ENCODE assay signal across 12 cellular contexts in the genomic region with DNA sequence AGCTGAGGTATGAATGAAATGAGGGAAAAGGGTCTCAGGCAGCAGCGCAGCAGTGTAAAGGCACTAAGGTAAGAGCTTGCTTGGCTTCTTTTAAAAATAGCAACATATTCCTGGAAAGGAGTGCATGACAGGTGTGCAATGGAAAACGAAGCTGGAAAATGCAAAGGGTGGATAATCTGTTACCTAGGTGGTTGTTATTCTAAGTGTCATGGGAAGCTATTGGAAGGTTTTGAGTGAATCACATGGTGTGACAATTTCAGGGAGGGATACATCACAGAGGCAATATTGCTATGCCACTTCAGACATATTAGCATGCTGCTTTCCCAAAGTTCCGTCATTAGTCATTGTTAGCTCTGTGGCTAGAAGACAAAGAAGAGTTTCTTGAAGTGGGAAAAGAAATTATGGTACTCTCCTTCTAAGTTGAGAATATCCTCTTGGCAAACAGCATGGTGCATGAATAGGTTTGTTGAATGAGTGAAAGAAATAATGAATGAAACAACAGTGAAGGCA. TPM values are rescaled to one million over a fixed set of nuclear protein-coding genes. Genes with fewer than 3 reads are reported as not detected.
DNase-seq lines count a peak whose midpoint lies in the region; ATAC-seq and TF ChIP-seq lines count a peak whose summit lies in the region.
"Had no signal": no experiment of that assay in that cellular context is flagged by ENCODE, and none has a peak within 500 bp of the region (broad histone marks: within the 10 kb centered on the region; RNA-seq: fewer than 3 reads in every experiment).

No MANE protein-coding gene starts in this region.

- intact Hi-C loops in HCT116 (cut with micrococcal nuclease): loop anchor here (1.0 to 10.0 kb wide), 6 partner anchors 127 to 733 kb away; no protein-coding TSS in a partner anchor

- POLR2A ChIA-PET in HCT116 (lab: Charles Lee): interaction anchor here (1.0 to 1.5 kb wide), 3 partner anchors 12 to 126 kb away, joined by 3 to 5 read pairs (median 3); no protein-coding TSS in a partner anchor

- H3K9me2 ChIP-seq in HCT116 (ENCODE audit: insufficient read depth): no peaks in the 10 kb centered on the region
- no peaks in the 10 kb centered on the region for H3K9me2 ChIP-seq in MM.1S (replicated peaks; ENCODE audit: insufficient read depth, low read length)

- no peaks in the 10 kb centered on the region for H3F3A ChIP-seq in MM.1S (ENCODE audit: insufficient read depth, low read length)
- H3F3A ChIP-seq in neural progenitor cell (ENCODE audit: low read depth): no peaks in the 10 kb centered on the region

- H3K9me3 Mint-ChIP-seq in neural progenitor cell: peaks cover 9% of the 10 kb centered on the region

- H3K9ac ChIP-seq in HCT116 (ENCODE audit: low read length) (no peak overlapping the region), MM.1S (ENCODE audit: low read length) (no peak overlapping the region), neural progenitor cell (no peak overlapping the region)

- RAD21 ChIA-PET in HCT116 (lab: Charles Lee; ENCODE audit: low non-redundant PET in 1 of 2, low total read pairs in 2 of 2, uncharacterized antibody in 2 of 2, unreplicated experiment in 2 of 2): interaction anchor here (1.1 to 2.0 kb wide), 5 partner anchors 127 to 732 kb away, joined by 3 to 16 read pairs (median 5); no protein-coding TSS in a partner anchor

- peak overlapping the region; percentile 73 for H2AFZ ChIP-seq in HCT116 (ENCODE audit: low read depth, low read length, poor library complexity, severe bottlenecking)
- peak overlapping the region; percentile 30; the same call in 1 of the 2 replicates for H2AFZ ChIP-seq in MM.1S (ENCODE audit: low read length)
- H2AFZ ChIP-seq in neural progenitor cell (replicated peaks): peak overlapping the region; percentile 29

- no peak overlapping the region for H3K4me3 Mint-ChIP-seq in neural progenitor cell
- H3K4me3 Mint-ChIP-seq: CD4-positive, alpha-beta memory T cell had no signal

- H3K36me3 ChIP-seq in HCT116 (ENCODE audit: control insufficient read depth in 1 of 2, insufficient read depth in 2 of 2, low read length in 2 of 2): no peaks in the 10 kb centered on the region
- no peaks in the 10 kb centered on the region for H3K36me3 ChIP-seq in MM.1S (replicated peaks; ENCODE audit: insufficient read depth, low read length)
- H3K36me3 ChIP-seq in neural progenitor cell: no peaks in the 10 kb centered on the region
- H3K36me3 ChIP-seq: HAP-1, SJCRH30 had no signal

- TF ChIP-seq POLR2A in HCT116 (IDR thresholded peaks at IDR 0.05; ENCODE audit: borderline replicate concordance, extremely low read depth, insufficient read depth, insufficient read length): no peak

- no peak for DNase-seq in HCT116 (ENCODE audit: low read depth, low spot score)
- DNase-seq in MM.1S: no peak
- peak in 8 of 61 donors; percentile 3 to 64 (median 16) for DNase-seq in caudate nucleus (lab: John Stamatoyannopoulos, UW)
- no peak for DNase-seq in neural progenitor cell (ENCODE audit: low spot score)
- no peak for DNase-seq in GM13976 (ENCODE audit: low spot score)
- no peak for DNase-seq in NCI-H1694 treated with DMSO at 0.1 percent for 48 hours (lab: John Stamatoyannopoulos, UW)
- DNase-seq: GOT3 had no signal

- H3K4me3 ChIP-seq in HCT116 (replicated peaks in 1 of 2; ENCODE audit: low read depth in 1 of 2, low read length in 2 of 2): no peak overlapping the region
- no peak overlapping the region for H3K4me3 ChIP-seq in MM.1S (ENCODE audit: low read length)
- H3K4me3 ChIP-seq in neural progenitor cell: no peak overlapping the region
- H3K4me3 ChIP-seq: HAP-1, SJCRH30 had no signal

- peaks cover 2% of the 10 kb centered on the region for H3K36me3 Mint-ChIP-seq in neural progenitor cell
- H3K36me3 Mint-ChIP-seq: CD4-positive, alpha-beta memory T cell had no signal

- in situ Hi-C loops in GM13976 (cut with MboI; ENCODE audit: low sequenced_read_pairs, unreplicated experiment): loop anchor here (10.0 kb wide), 1 partner anchor 131 kb away; no protein-coding TSS in a partner anchor

- H3K4me2 ChIP-seq in HCT116 (ENCODE audit: low read length): no peak overlapping the region
- H3K4me2 ChIP-seq in MM.1S (ENCODE audit: low read depth, low read length): no peak overlapping the region
- no peak overlapping the region for H3K4me2 ChIP-seq in neural progenitor cell

- H3K27ac Mint-ChIP-seq in neural progenitor cell: no peak overlapping the region

- peaks cover 3 to 7% of the 10 kb centered on the region in 2 experiments; a peak in 1 of 4 replicates for H3K9me3 ChIP-seq in HCT116 (ENCODE audit: control insufficient read depth in 1 of 2, insufficient read depth in 1 of 2, low read depth in 1 of 2, low read length in 2 of 2)
- H3K9me3 ChIP-seq in MM.1S (replicated peaks; ENCODE audit: insufficient read depth, low read length): no peaks in the 10 kb centered on the region
- H3K9me3 ChIP-seq in neural progenitor cell (ENCODE audit: low read depth): peaks cover 6% of the 10 kb centered on the region
- H3K9me3 ChIP-seq: HAP-1 had no signal

- no peak for TF ChIP-seq CTCF in HCT116 (IDR thresholded peaks at IDR 0.05 in 2 of 3, conservative IDR thresholded peaks at IDR 0.05 in 1 of 3; ENCODE audit: borderline replicate concordance in 1 of 3, insufficient read depth in 1 of 3, low read depth in 2 of 3, low read length in 2 of 3)
- TF ChIP-seq CTCF in MM.1S (IDR thresholded peaks at IDR 0.05; ENCODE audit: low read length): no peak
- no peak for TF ChIP-seq CTCF in neural progenitor cell (IDR thresholded peaks at IDR 0.05)
- TF ChIP-seq CTCF in GM13976 (IDR thresholded peaks at IDR 0.05; ENCODE audit: borderline replicate concordance, control extremely low read depth, extremely low read depth, insufficient read depth, missing control alignments): no peak

- ATAC-seq in HCT116 (no peak), HG03457 (IDR thresholded peaks at IDR 0.05; ENCODE audit: unreplicated experiment) (no peak)

- TF ChIP-seq RAD21 in HCT116 (IDR thresholded peaks at IDR 0.05; ENCODE audit: low read depth): no peak

- no peaks in the 10 kb centered on the region for H3K79me2 ChIP-seq in HCT116 (ENCODE audit: insufficient read depth, low read length)
- no peaks in the 10 kb centered on the region for H3K79me2 ChIP-seq in MM.1S (ENCODE audit: low read length)
- H3K79me2 ChIP-seq in neural progenitor cell (ENCODE audit: low read depth): no peaks in the 10 kb centered on the region

- H3K27me3 ChIP-seq in HCT116 (ENCODE audit: insufficient read depth, low read length) (no peaks in the 10 kb centered on the region), MM.1S (replicated peaks; ENCODE audit: insufficient read depth, low read length) (no peaks in the 10 kb centered on the region), neural progenitor cell (no peaks in the 10 kb centered on the region)
- H3K27me3 ChIP-seq: SJCRH30 had no signal

- no peaks in the 10 kb centered on the region for H3K4me1 Mint-ChIP-seq in neural progenitor cell

- H3K27ac ChIP-seq in HCT116 (ENCODE audit: low read depth, low read length) (no peak overlapping the region), MM.1S (ENCODE audit: low read length) (no peak overlapping the region), caudate nucleus (ENCODE audit: low read depth, low read length) (peak overlapping the region; percentile 19), neural progenitor cell (no peak overlapping the region)
- H3K27ac ChIP-seq: HL-60, SJCRH30 had no signal

- H3K27me3 Mint-ChIP-seq in neural progenitor cell (ENCODE audit: insufficient read depth, low read depth): peaks cover 5% of the 10 kb centered on the region

- H4K20me1 ChIP-seq in HCT116 (ENCODE audit: insufficient read depth) (no peaks in the 10 kb centered on the region), MM.1S (ENCODE audit: insufficient read depth, low read length) (no peaks in the 10 kb centered on the region), neural progenitor cell (ENCODE audit: low read depth) (no peaks in the 10 kb centered on the region)

- CTCF ChIA-PET in HCT116 (lab: Charles Lee): interaction anchor here (1.2 to 4.8 kb wide), 10 partner anchors 11 to 733 kb away, joined by 3 to 107 read pairs (median 15); no protein-coding TSS in a partner anchor

- H3K4me1 ChIP-seq in HCT116 (ENCODE audit: control insufficient read depth in 1 of 2, insufficient read depth in 2 of 2, low read length in 2 of 2) (peaks cover 0 to 4% of the 10 kb centered on the region in 2 experiments; a peak in 1 of 4 replicates), MM.1S (ENCODE audit: low read length) (peaks cover 6% of the 10 kb centered on the region; the same call in 1 of the 2 replicates), neural progenitor cell (no peaks in the 10 kb centered on the region)
- H3K4me1 ChIP-seq: HAP-1 had no signal

- no TSS peak for BruUV-seq in HCT116 (replicated peaks; lab: Mats Ljungman, UMichigan)

TF ChIP-seq in HCT116, 20 proteins besides CTCF, POLR2A, EP300 and RAD21:
- TF ChIP-seq ZNF274 (IDR thresholded peaks at IDR 0.05; ENCODE audit: low read depth, low read length) (no peak), EGR1 (IDR thresholded peaks at IDR 0.05; ENCODE audit: low read depth) (no peak), YY1 (IDR thresholded peaks at IDR 0.05; ENCODE audit: extremely low read depth, insufficient replicate concordance, low read depth, low read length) (no peak), TCF7L2 (IDR thresholded peaks at IDR 0.05; ENCODE audit: borderline replicate concordance, extremely low read depth, insufficient read depth, insufficient read length) (no peak), ELF1 (IDR thresholded peaks at IDR 0.05; ENCODE audit: borderline replicate concordance, low read depth) (no peak), POLR2AphosphoS5 (IDR thresholded peaks at IDR 0.05; ENCODE audit: low read depth, low read length) (no peak), CBX3 (IDR thresholded peaks at IDR 0.05; ENCODE audit: low read depth) (no peak), SP1 (IDR thresholded peaks at IDR 0.05; ENCODE audit: low read depth) (no peak), CEBPB (IDR thresholded peaks at IDR 0.05; ENCODE audit: low read depth) (no peak)

RNA-seq across cellular contexts. Expression of gene TMEM45A, which starts 28.7 kb away (rescaled TPM):
- total RNA-seq in HCT116 (2021; ENCODE audit: unreplicated experiment) (5.0 TPM), neural progenitor cell (ENCODE audit: low replicate concordance) (53.8 and 82.7 TPM in 2 replicates)
- polyA plus RNA-seq in HCT116 (2012): 2.7 and 6.4 TPM in 2 replicates
- polyA plus RNA-seq: CD4-positive, alpha-beta memory T cell had no signal
